Comparison of ENCODE assay signal across 16 cellular contexts in the genomic region with DNA sequence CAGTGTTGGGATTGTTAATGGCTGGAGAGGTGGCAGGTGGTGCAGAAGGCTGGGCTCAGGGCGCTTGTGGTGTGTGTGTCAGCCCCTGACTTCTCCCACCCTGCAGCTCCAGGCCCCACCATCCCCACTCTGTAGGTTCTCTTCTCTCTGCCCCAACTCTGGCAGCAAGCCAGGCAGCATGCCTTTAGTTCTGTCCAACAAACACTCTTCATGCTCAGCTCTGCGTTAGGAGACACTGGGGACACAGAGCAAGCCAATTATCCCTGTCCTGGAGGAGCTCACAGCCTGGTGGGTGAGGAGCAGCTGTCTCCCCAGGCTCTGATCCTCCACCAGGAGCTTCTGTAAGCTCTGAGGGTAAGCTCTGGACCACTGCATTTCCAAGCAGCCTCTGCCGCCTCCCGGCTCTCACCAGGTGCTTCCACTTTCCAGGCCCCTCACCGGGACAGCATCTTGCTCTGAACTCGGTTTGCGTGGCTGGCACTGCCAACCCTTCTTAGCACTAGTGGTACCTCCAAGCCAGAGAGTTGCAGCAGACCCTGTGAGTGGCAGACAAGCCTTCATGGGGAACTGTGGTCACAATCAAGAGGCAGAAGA.
"Had no signal": no experiment of that assay in that cellular context is flagged by ENCODE, and none has a peak within 500 bp of the region (broad histone marks: within the 10 kb centered on the region; RNA-seq: fewer than 3 reads in every experiment).

No MANE protein-coding gene starts in this region.

- H3K36me3 ChIP-seq: esophagus squamous epithelium, left lung, thyroid gland had no signal

- H3K4me2 ChIP-seq: hepatocyte had no signal

- H2AFZ ChIP-seq: hepatocyte had no signal

- DNase-seq: activated CD4-positive, alpha-beta T cell treated with anti-CD3 and anti-CD28 coated beads for 48 hours; activated CD8-positive, alpha-beta T cell treated with anti-CD3 and anti-CD28 coated beads for 36 hours; activated effector memory CD4-positive, alpha-beta T cell treated with anti-CD3 and anti-CD28 coated beads, Interleukin-2, amount 50 U/mL, for 16 hours; activated T-cell treated with anti-CD3 and anti-CD28 coated beads, Interleukin-2, amount 50 U/mL, for 4 hours; cortex of kidney; effector CD4-positive, alpha-beta T cell; esophagus squamous epithelium; kidney; left lung; naive B cell; stimulated activated CD4-positive, alpha-beta T cell treated with anti-CD3 and anti-CD28 coated beads, Interleukin-4, amount 100 ng/mL, for 1 hour; stimulated activated naive B cell treated with anti-CD40 and anti-IgM and Interleukin-4, amounts not matched to agents 10 μg/mL and 1 μg/mL and 100 μg/mL, for 72 hours; thyroid gland had no signal

- H3K79me2 ChIP-seq: hepatocyte had no signal

- H3K4me3 Mint-ChIP-seq: activated CD8-positive, alpha-beta T cell treated with anti-CD3 and anti-CD28 coated beads for 36 hours; activated naive CD4-positive, alpha-beta T cell treated with anti-CD3 and anti-CD28 coated beads, Interleukin-2, amount 50 U/mL, for 24 hours; activated T-cell treated with anti-CD3 and anti-CD28 coated beads, Interleukin-2, amount 50 U/mL, for 4 hours; naive B cell; stimulated activated naive B cell treated with anti-CD40 and anti-IgM and Interleukin-4, amounts not matched to agents 10 μg/mL and 1 μg/mL and 100 μg/mL, for 72 hours; WTC11 had no signal

- H3K27ac Mint-ChIP-seq: activated CD8-positive, alpha-beta T cell treated with anti-CD3 and anti-CD28 coated beads for 36 hours; activated naive CD4-positive, alpha-beta T cell treated with anti-CD3 and anti-CD28 coated beads, Interleukin-2, amount 50 U/mL, for 24 hours; stimulated activated naive B cell treated with anti-CD40 and anti-IgM and Interleukin-4, amounts not matched to agents 10 μg/mL and 1 μg/mL and 100 μg/mL, for 72 hours; WTC11 had no signal

- H3K4me1 Mint-ChIP-seq: activated naive CD4-positive, alpha-beta T cell treated with anti-CD3 and anti-CD28 coated beads, Interleukin-2, amount 50 U/mL, for 24 hours; naive B cell; stimulated activated naive B cell treated with anti-CD40 and anti-IgM and Interleukin-4, amounts not matched to agents 10 μg/mL and 1 μg/mL and 100 μg/mL, for 72 hours had no signal

- H3K9me3 ChIP-seq: esophagus squamous epithelium, left lung, thyroid gland had no signal

- H3K4me3 ChIP-seq: esophagus squamous epithelium, hepatocyte, left lung, thyroid gland had no signal

- H3K27ac ChIP-seq: esophagus squamous epithelium, hepatocyte, left lung, thyroid gland had no signal

- H3K9me3 Mint-ChIP-seq: activated CD8-positive, alpha-beta T cell treated with anti-CD3 and anti-CD28 coated beads for 36 hours; activated naive CD4-positive, alpha-beta T cell treated with anti-CD3 and anti-CD28 coated beads, Interleukin-2, amount 50 U/mL, for 24 hours; activated T-cell treated with anti-CD3 and anti-CD28 coated beads, Interleukin-2, amount 50 U/mL, for 4 hours; naive B cell had no signal

- ATAC-seq: activated CD8-positive, alpha-beta T cell treated with anti-CD3 and anti-CD28 coated beads for 36 hours; activated T-cell treated with anti-CD3 and anti-CD28 coated beads, Interleukin-2, amount 50 U/mL, for 4 hours; left lung; stimulated activated naive B cell treated with anti-CD40 and anti-IgM and Interleukin-4, amounts not matched to agents 10 μg/mL and 1 μg/mL and 100 μg/mL, for 72 hours; WTC11 had no signal

- H3K4me1 ChIP-seq: esophagus squamous epithelium, left lung, thyroid gland had no signal

- H3K36me3 Mint-ChIP-seq: activated naive CD4-positive, alpha-beta T cell treated with anti-CD3 and anti-CD28 coated beads, Interleukin-2, amount 50 U/mL, for 24 hours; naive B cell; stimulated activated naive B cell treated with anti-CD40 and anti-IgM and Interleukin-4, amounts not matched to agents 10 μg/mL and 1 μg/mL and 100 μg/mL, for 72 hours; WTC11 had no signal

- H3K27me3 ChIP-seq: hepatocyte, thyroid gland had no signal
